In the genomic region with DNA sequence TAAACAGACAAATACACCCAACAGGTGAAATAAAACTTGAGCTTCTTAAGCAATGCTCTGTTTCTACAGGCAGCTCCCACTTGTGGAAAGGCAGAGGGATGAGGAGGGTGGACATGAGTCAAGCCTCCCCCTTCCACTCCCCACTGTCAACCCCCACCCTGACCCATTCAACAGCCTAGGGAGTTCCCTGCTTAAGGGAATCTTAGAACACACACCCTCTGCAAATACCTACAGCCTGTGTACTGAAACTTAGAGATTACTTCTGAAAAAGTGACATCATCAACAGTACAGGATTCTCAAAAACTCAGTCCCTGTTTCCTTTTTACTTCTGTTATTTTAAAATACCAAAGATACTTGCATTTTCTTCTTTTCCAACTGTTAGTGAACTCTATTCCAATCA, we compare ENCODE assay signal across 9 cellular contexts.
DNase-seq lines count a peak whose midpoint lies in the region; ATAC-seq lines count a peak whose summit lies in the region.
"Had no signal": no experiment of that assay in that cellular context is flagged by ENCODE, and none has a peak within 500 bp of the region (broad histone marks: within the 10 kb centered on the region; RNA-seq: fewer than 3 reads in every experiment).

No MANE protein-coding gene starts in this region.

- H3K36me3 ChIP-seq in ACC112 (ENCODE audit: insufficient read depth, low read length) (no peaks in the 10 kb centered on the region), esophagus (ENCODE audit: control insufficient read depth in 2 of 2, insufficient read depth in 2 of 2, low read length in 1 of 2) (no peaks in the 10 kb centered on the region)
- H3K36me3 ChIP-seq: BLaER1 had no signal

- H3K27ac ChIP-seq in ACC112 (ENCODE audit: low read depth, low read length): peak overlapping the region; percentile 38; the same call in 1 of the 2 replicates
- H3K27ac ChIP-seq in esophagus (ENCODE audit: low read depth in 2 of 2, low read length in 1 of 2): peak overlapping the region; percentile 97 to 98
- H3K27ac ChIP-seq: BLaER1 had no signal

- H3K4me1 Mint-ChIP-seq in activated T-cell treated with anti-CD3 and anti-CD28 coated beads, Interleukin-2, amount 50 U/mL, for 4 hours (ENCODE audit: low read depth): no peaks in the 10 kb centered on the region

- no peaks in the 10 kb centered on the region for H3K9me3 ChIP-seq in esophagus (ENCODE audit: control insufficient read depth in 2 of 2, insufficient read depth in 1 of 2, low read depth in 1 of 2, low read length in 1 of 2)

- no peak overlapping the region for H3K4me3 Mint-ChIP-seq in activated T-cell treated with anti-CD3 and anti-CD28 coated beads, Interleukin-2, amount 50 U/mL, for 4 hours

- H3K27me3 ChIP-seq in ACC112 (ENCODE audit: insufficient read depth, low read length) (no peaks in the 10 kb centered on the region), esophagus (ENCODE audit: control insufficient read depth in 1 of 2, insufficient read depth in 2 of 2, low read length in 2 of 2) (no peaks in the 10 kb centered on the region)
- H3K27me3 ChIP-seq: BLaER1 had no signal

- ATAC-seq in GM21381 (IDR thresholded peaks at IDR 0.05; ENCODE audit: unreplicated experiment): peak; percentile 63
- peak; percentile 65 for ATAC-seq in HG03521 (IDR thresholded peaks at IDR 0.05; ENCODE audit: unreplicated experiment)
- no peak for ATAC-seq in activated T-cell treated with anti-CD3 and anti-CD28 coated beads, Interleukin-2, amount 50 U/mL, for 4 hours

- no peak for DNase-seq in activated CD8-positive, alpha-beta memory T cell treated with anti-CD3 and anti-CD28 coated beads, Interleukin-2, amount 50 U/mL, for 48 hours
- no peak for DNase-seq in activated CD4-positive, CD25-positive, alpha-beta regulatory T cell (lab: John Stamatoyannopoulos, UW)
- no peak for DNase-seq in activated T-cell treated with anti-CD3 and anti-CD28 coated beads, Interleukin-2, amount 50 U/mL, for 4 hours
- DNase-seq in mucosa of gallbladder (ENCODE audit: low spot score): no peak

- no peaks in the 10 kb centered on the region for H3K36me3 Mint-ChIP-seq in activated T-cell treated with anti-CD3 and anti-CD28 coated beads, Interleukin-2, amount 50 U/mL, for 4 hours (ENCODE audit: insufficient read depth)

- no peak overlapping the region for H2AFZ ChIP-seq in ACC112 (ENCODE audit: low read length, unreplicated experiment)

- H3K4me1 ChIP-seq in ACC112 (ENCODE audit: control insufficient read depth, insufficient read depth, low read length, unreplicated experiment): peaks cover 17% of the 10 kb centered on the region
- H3K4me1 ChIP-seq in esophagus (ENCODE audit: control insufficient read depth in 2 of 2, insufficient read depth in 2 of 2, low read length in 1 of 2): peaks cover 0 to 22% of the 10 kb centered on the region in 2 donors

- no peaks in the 10 kb centered on the region for H3K9me3 Mint-ChIP-seq in activated T-cell treated with anti-CD3 and anti-CD28 coated beads, Interleukin-2, amount 50 U/mL, for 4 hours

- H3K27me3 Mint-ChIP-seq in activated T-cell treated with anti-CD3 and anti-CD28 coated beads, Interleukin-2, amount 50 U/mL, for 4 hours (ENCODE audit: low read depth): no peaks in the 10 kb centered on the region

- H3K4me3 ChIP-seq in ACC112 (ENCODE audit: low read depth, low read length) (no peak overlapping the region), esophagus (ENCODE audit: low read depth in 1 of 2, low read length in 2 of 2) (no peak overlapping the region)
- H3K4me3 ChIP-seq: BLaER1 had no signal

- H3K79me2 ChIP-seq in ACC112 (ENCODE audit: control insufficient read depth, insufficient read depth, low read length, unreplicated experiment): peaks cover 14% of the 10 kb centered on the region

Comparison
In these comparisons a context has a peak if more than half of its experiments do, and no peak if none do; other contexts are left out.
1. ATAC-seq: peak in GM21381 (single experiment) and HG03521 (single experiment); none in activated T-cell treated with anti-CD3 and anti-CD28 coated beads, Interleukin-2, amount 50 U/mL, for 4 hours (0 of 2).